In genomic region chr21:36384885-36385232, GRCh38 we compare ENCODE assay signal across 8 cellular contexts. TPM values are rescaled to one million over a fixed set of nuclear protein-coding genes. Genes with fewer than 3 reads are reported as not detected.
DNase-seq lines count a peak whose midpoint lies in the region; ATAC-seq and TF ChIP-seq lines count a peak whose summit lies in the region.

No MANE protein-coding gene starts in this region.

- ATAC-seq in GM18868 (IDR thresholded peaks at IDR 0.05; ENCODE audit: unreplicated experiment), result peak; percentile 20
- peak; percentile 21 for ATAC-seq in HG03354 (IDR thresholded peaks at IDR 0.05; ENCODE audit: poor library complexity, severe bottlenecking, unreplicated experiment)

- H3K27ac ChIP-seq in mammary epithelial cell (ENCODE audit: insufficient read depth, low read depth, low read length) (no peak overlapping the region), parathyroid adenoma (no peak overlapping the region), adrenal gland (no peak overlapping the region)

- no peaks in the 10 kb centered on the region for H3K27me3 ChIP-seq in mammary epithelial cell (ENCODE audit: insufficient read depth, low read length)
- H3K27me3 ChIP-seq in parathyroid adenoma (ENCODE audit: control insufficient read depth, insufficient read depth, low read length), result no peaks in the 10 kb centered on the region
- H3K27me3 ChIP-seq in adrenal gland, result no peaks in the 10 kb centered on the region

- H3K9me3 ChIP-seq in mammary epithelial cell (replicated peaks; ENCODE audit: insufficient read depth, low read length) (no peaks in the 10 kb centered on the region), parathyroid adenoma (ENCODE audit: control insufficient read depth, low read length) (no peaks in the 10 kb centered on the region), adrenal gland (replicated peaks in 1 of 3) (no peaks in the 10 kb centered on the region)

- no peak overlapping the region for H3K4me2 ChIP-seq in mammary epithelial cell (ENCODE audit: insufficient read depth, low read depth, low read length)
- H3K4me2 ChIP-seq in parathyroid adenoma (ENCODE audit: low read length), result peak overlapping the region; percentile 81

- TF ChIP-seq CTCF in mammary epithelial cell (conservative IDR thresholded peaks at IDR 0.05 in 1 of 2, IDR thresholded peaks at IDR 0.05 in 1 of 2; ENCODE audit: extremely low read depth in 1 of 2, insufficient read depth in 1 of 2, low read depth in 1 of 2, low read length in 2 of 2), result no peak
- no peak for TF ChIP-seq CTCF in parathyroid adenoma (IDR thresholded peaks at IDR 0.05)
- no peak for TF ChIP-seq CTCF in adrenal gland (IDR thresholded peaks at IDR 0.05)

- H3K36me3 ChIP-seq in mammary epithelial cell (ENCODE audit: insufficient read depth, low read length), result peaks cover 2% of the 10 kb centered on the region
- H3K36me3 ChIP-seq in parathyroid adenoma (ENCODE audit: control insufficient read depth, insufficient read depth, low read length), result no peaks in the 10 kb centered on the region
- H3K36me3 ChIP-seq in adrenal gland (replicated peaks in 1 of 2), result no peaks in the 10 kb centered on the region

- dilution Hi-C loops in mammary epithelial cell (cut with HindIII; ENCODE audit: low sequenced_read_pairs), result no loop called here

- H3K9ac ChIP-seq in mammary epithelial cell (ENCODE audit: insufficient read depth, low read length) (no peak overlapping the region), parathyroid adenoma (no peak overlapping the region)

- no peaks in the 10 kb centered on the region for H4K20me1 ChIP-seq in mammary epithelial cell (ENCODE audit: insufficient read depth, low read length)

- peak overlapping the region in 2 of 3 experiments; percentile 60 to 68 for H3K4me3 ChIP-seq in mammary epithelial cell (replicated peaks in 1 of 3; ENCODE audit: insufficient read depth in 1 of 3, low read depth in 2 of 3, low read length in 3 of 3)
- H3K4me3 ChIP-seq in parathyroid adenoma (ENCODE audit: low read depth, low read length), result peak overlapping the region; percentile 62
- H3K4me3 ChIP-seq in adrenal gland, result peak overlapping the region in 1 of 4 donors; percentile 60

- in situ Hi-C loops in mammary epithelial cell (cut with MboI; ENCODE audit: low sequenced_read_pairs in 2 of 2), result no loop called here

- CTCF ChIA-PET in mammary epithelial cell (lab: Charles Lee; ENCODE audit: low non-redundant PET), result no interaction called here

- no TSS peak for BruUV-seq in mammary epithelial cell (replicated peaks; lab: Mats Ljungman, UMichigan)

- no peak for TF ChIP-seq POLR2A in adrenal gland (IDR thresholded peaks at IDR 0.05)

- intact Hi-C loops in mammary epithelial cell (cut with micrococcal nuclease), result loop anchor here (1.0 kb wide), 1 partner anchor 244 kb away; no protein-coding TSS in a partner anchor
- intact Hi-C loops in adrenal gland (cut with DNase I), result no loop called here

- H3K79me2 ChIP-seq in mammary epithelial cell (ENCODE audit: insufficient read depth, low read length), result peaks cover 6% of the 10 kb centered on the region
- no peaks in the 10 kb centered on the region for H3K79me2 ChIP-seq in parathyroid adenoma

- peaks cover 4% of the 10 kb centered on the region for H3K4me1 ChIP-seq in mammary epithelial cell (ENCODE audit: insufficient read depth, low read length)
- no peaks in the 10 kb centered on the region for H3K4me1 ChIP-seq in parathyroid adenoma
- H3K4me1 ChIP-seq in adrenal gland (replicated peaks in 1 of 2), result peaks cover 3 to 4% of the 10 kb centered on the region in 2 donors

- DNase-seq in mammary epithelial cell (no peak), midbrain (lab: John Stamatoyannopoulos, UW) (no peak), adrenal gland (no peak), islet precursor cell (no peak)
- DNase-seq in effector CD4-positive, alpha-beta T cell, result no peak

- H2AFZ ChIP-seq in mammary epithelial cell (ENCODE audit: low read depth, low read length), result peak overlapping the region; percentile 74
- H2AFZ ChIP-seq in parathyroid adenoma, result peak overlapping the region; percentile 87

- 30% methylated on average over 7 of the region's 8 CpGs for WGBS in mammary epithelial cell (ENCODE audit: low coverage, missing lambda C conversion rate)
- 33 to 37% (median 34%) methylated on average over 8 of the region's 8 CpGs for WGBS in adrenal gland, 4 donors

RNA-seq across cellular contexts. Expression of gene CHAF1B, which starts 0.3 kb away (rescaled TPM):
- total RNA-seq in mammary epithelial cell (10 to 100 TPM in 1 of 2 donors, 1 to 10 TPM in 1; 2.3 to 12.3 TPM), adrenal gland (1 to 10 TPM in 5 of 8 donors, under 1 TPM in 3; 0.30 to 1.4 (median 1.2) TPM)
- polyA plus RNA-seq in mammary epithelial cell (10.3 TPM), adrenal gland (1 to 10 TPM in 1 of 3 donors, under 1 TPM in 2; 0.77 to 1.1 (median 0.80) TPM)
- 8.2 TPM for polyA minus RNA-seq in mammary epithelial cell
